In the genomic region with DNA sequence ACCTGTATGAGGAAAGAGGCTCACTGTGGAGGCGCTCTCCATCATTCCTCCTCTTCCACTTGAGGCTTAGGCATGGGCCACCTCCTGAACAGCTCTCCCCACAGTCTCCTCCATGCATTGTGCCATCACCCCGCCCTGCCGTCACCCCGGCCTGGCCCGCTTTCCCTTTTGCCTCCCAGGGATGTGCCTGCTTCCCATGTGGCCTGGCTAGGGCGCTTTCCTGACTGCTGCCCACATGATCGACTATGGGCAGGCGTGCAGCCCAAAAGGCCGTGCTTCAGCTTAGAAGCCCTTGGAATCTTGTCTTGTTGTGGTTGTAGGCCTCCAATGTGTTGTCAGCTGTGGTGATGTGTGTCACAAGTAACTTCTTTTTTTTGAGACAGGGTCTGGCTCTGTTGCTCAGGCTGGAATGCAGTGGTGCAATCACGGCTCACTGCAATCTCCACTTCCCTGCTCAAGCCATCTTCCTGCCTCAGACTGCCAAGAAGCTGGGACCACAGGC, we compare ENCODE assay signal across 1 cellular context.
TF ChIP-seq lines count a peak whose summit lies in the region.

No MANE protein-coding gene starts in this region.

TF ChIP-seq in IMR-90, 13 proteins besides CTCF, POLR2A, EP300 and RAD21:
- TF ChIP-seq MXI1 (IDR thresholded peaks at IDR 0.05; ENCODE audit: borderline replicate concordance, low read depth, low read length) (no peak), CEBPB (IDR thresholded peaks at IDR 0.05; ENCODE audit: low read depth, low read length) (peak; percentile 47; the same call in 1 of the 2 replicates)
